In the genomic region with DNA sequence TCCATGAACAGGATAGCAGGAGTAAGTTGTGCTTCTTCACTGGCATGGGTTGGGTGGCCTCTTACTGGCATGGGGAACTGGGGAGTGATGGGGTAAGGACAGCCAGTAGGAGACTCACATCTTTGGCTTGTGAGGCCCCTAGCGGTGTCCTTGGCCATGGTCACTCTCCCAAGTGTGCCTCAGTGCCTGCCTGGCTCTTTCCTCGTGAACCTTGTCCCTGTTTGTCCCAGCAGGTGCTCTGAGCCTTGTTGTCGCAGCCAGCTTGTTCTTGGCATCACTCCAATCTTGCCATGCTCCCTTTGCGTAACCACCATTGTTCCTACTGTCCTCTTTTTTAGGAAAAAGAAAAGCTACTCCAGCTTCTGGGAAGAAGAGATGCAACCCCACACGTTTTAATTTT, we compare ENCODE assay signal across 11 cellular contexts. TPM values are rescaled to one million over a fixed set of nuclear protein-coding genes. Genes with fewer than 3 reads are reported as not detected.
DNase-seq lines count a peak whose midpoint lies in the region.
"Had no signal": no experiment of that assay in that cellular context is flagged by ENCODE, and none has a peak within 500 bp of the region (broad histone marks: within the 10 kb centered on the region; RNA-seq: fewer than 3 reads in every experiment).

No MANE protein-coding gene starts in this region.

- H3K79me2 ChIP-seq in mesendoderm (ENCODE audit: control insufficient read depth, insufficient read depth, low read length) = no peaks in the 10 kb centered on the region

- no peaks in the 10 kb centered on the region for H3K27me3 ChIP-seq in mesendoderm (ENCODE audit: insufficient read depth, low read length, poor library complexity)

- H3K27ac ChIP-seq in mesendoderm (ENCODE audit: low read depth, low read length) = no peak overlapping the region
- H3K27ac ChIP-seq: epithelial cell of prostate had no signal

- no peaks in the 10 kb centered on the region for H3K4me1 ChIP-seq in mesendoderm (ENCODE audit: control insufficient read depth, low read depth, low read length)

- no peak overlapping the region for H4K8ac ChIP-seq in mesendoderm (ENCODE audit: low read depth, low read length)

- no peaks in the 10 kb centered on the region for H3K79me1 ChIP-seq in mesendoderm (ENCODE audit: low read length)

- H3K36me3 ChIP-seq in mesendoderm (ENCODE audit: control insufficient read depth, insufficient read depth, low read length) = no peaks in the 10 kb centered on the region

- no peak overlapping the region for H2AK5ac ChIP-seq in mesendoderm (ENCODE audit: low read length)

- in situ Hi-C loops in G401 (cut with HindIII; ENCODE audit: low sequenced_read_pairs) (no loop called here), SK-MEL-5 (cut with HindIII; ENCODE audit: low pct_unique_long_range_greater_than_20kb, low sequenced_read_pairs) (no loop called here)

- H4K5ac ChIP-seq in mesendoderm (ENCODE audit: low read length) = no peak overlapping the region

- no peak overlapping the region for H3K18ac ChIP-seq in mesendoderm (ENCODE audit: low read length)

- H2BK5ac ChIP-seq in mesendoderm (ENCODE audit: low read length) = no peak overlapping the region

- H3K4ac ChIP-seq in mesendoderm (ENCODE audit: low read depth, low read length) = no peak overlapping the region

- no peak overlapping the region for H3K23ac ChIP-seq in mesendoderm (ENCODE audit: low read length)

- H2BK15ac ChIP-seq in mesendoderm (replicated peaks; ENCODE audit: low read depth) = no peak overlapping the region

- DNase-seq in G401 (ENCODE audit: low spot score) (peak; percentile 7), NCI-H1105 treated with DMSO at 0.1 percent for 48 hours (lab: John Stamatoyannopoulos, UW) (peak; percentile 82), SK-MEL-5 (ENCODE audit: low read depth, low spot score) (peak; percentile 57), mesendoderm (peak; percentile 25), epidermal melanocyte (ENCODE audit: insufficient read length, low spot score) (no peak)
- no peak for DNase-seq in activated CD4-positive, alpha-beta T cell treated with anti-CD3 and anti-CD28 coated beads for 1 hour
- DNase-seq in activated CD4-positive, alpha-beta T cell treated with anti-CD3 and anti-CD28 coated beads, Interleukin-2, amount 50 U/mL, for 4 hours = no peak
- DNase-seq in effector CD8-positive, alpha-beta T cell (lab: John Stamatoyannopoulos, UW) = no peak
- DNase-seq: CD8-positive, alpha-beta memory T cell had no signal

- no peak overlapping the region for H3K56ac ChIP-seq in mesendoderm (ENCODE audit: low read length)

- H2BK120ac ChIP-seq in mesendoderm (ENCODE audit: low read depth, low read length) = no peak overlapping the region

- H3K9ac ChIP-seq in mesendoderm (ENCODE audit: low read length) = no peak overlapping the region

- H3K4me2 ChIP-seq in mesendoderm (ENCODE audit: low read length) = no peak overlapping the region

- no peak overlapping the region for H3K4me3 ChIP-seq in mesendoderm (ENCODE audit: low read length)
- H3K4me3 ChIP-seq: GM12878 had no signal

- WGBS in mesendoderm (ENCODE audit: extremely low coverage, insufficient coverage, low lambda C conversion rate) = no CpG with 5 or more reads among the region's 5 CpGs

RNA-seq across cellular contexts. Expression of a gene that starts 53.6 kb away (rescaled TPM):
- under 0.01 and 0.10 TPM in 2 replicates for total RNA-seq in G401 (2014; rRNA removed; shearing (Covaris generic))
- total RNA-seq in SK-MEL-5 (2014; rRNA removed; shearing (Covaris generic)) = 1.3 and 1.5 TPM in 2 replicates
- polyA plus RNA-seq in SK-MEL-5 (2015; cell fraction: cytosol; rRNA removed) = 3.8 and 4.5 TPM in 2 replicates
- 1.5 and 3.5 TPM in 2 replicates for polyA plus RNA-seq in SK-MEL-5 (2015; cell fraction: nucleus; rRNA removed)
- polyA plus RNA-seq in mesendoderm (2013, experiment 1 of 2) = 1.1 TPM
- polyA plus RNA-seq in mesendoderm (2013, experiment 2 of 2) = 1.3 TPM

Comparison
In these comparisons a context has a peak if more than half of its experiments do, and no peak if none do; other contexts are left out.
1. DNase-seq: peak in G401 (single experiment), NCI-H1105 treated with DMSO at 0.1 percent for 48 hours (single experiment), SK-MEL-5 (single experiment) and mesendoderm (single experiment); none in activated CD4-positive, alpha-beta T cell treated with anti-CD3 and anti-CD28 coated beads for 1 hour (single experiment), epidermal melanocyte (single experiment), activated CD4-positive, alpha-beta T cell treated with anti-CD3 and anti-CD28 coated beads, Interleukin-2, amount 50 U/mL, for 4 hours (0 of 2) and effector CD8-positive, alpha-beta T cell (single experiment).